8 cellular contexts compared by ENCODE assay signal in genomic region chr17:41917957-41918391, GRCh38. TPM values are rescaled to one million over a fixed set of nuclear protein-coding genes. Genes with fewer than 3 reads are reported as not detected.
DNase-seq lines count a peak whose midpoint lies in the region; ATAC-seq and TF ChIP-seq lines count a peak whose summit lies in the region.

No MANE protein-coding gene starts in this region.

- TF ChIP-seq CTCF in esophagus squamous epithelium (IDR thresholded peaks at IDR 0.05), result no peak
- peak; percentile 7 for TF ChIP-seq CTCF in neural cell (IDR thresholded peaks at IDR 0.05; ENCODE audit: poor library complexity, severe bottlenecking)
- TF ChIP-seq CTCF in testis (IDR thresholded peaks at IDR 0.05), result peak in 1 of 3 experiments; percentile 6

- TF ChIP-seq POLR2A in esophagus squamous epithelium (IDR thresholded peaks at IDR 0.05) (no peak), testis (IDR thresholded peaks at IDR 0.05) (no peak)

- H3K4me3 ChIP-seq in esophagus squamous epithelium, result peak overlapping the region; percentile 89 to 99 (median 96)
- H3K4me3 ChIP-seq in neural cell (ENCODE audit: low read length), result peak overlapping the region; percentile 100
- peak overlapping the region; percentile 82 to 90 for H3K4me3 ChIP-seq in testis

- H3F3A ChIP-seq in neural cell (ENCODE audit: insufficient read depth, low read length, poor library complexity, severe bottlenecking), result no peaks in the 10 kb centered on the region

- H3K36me3 ChIP-seq in esophagus squamous epithelium, result peaks cover 0 to 15% (median 0%) of the 10 kb centered on the region in 3 donors
- peaks cover 6% of the 10 kb centered on the region for H3K36me3 ChIP-seq in neural cell (ENCODE audit: insufficient read depth, low read length)
- H3K36me3 ChIP-seq in testis (ENCODE audit: low read depth, missing control alignments), result no peaks in the 10 kb centered on the region

- H3K27me3 ChIP-seq in esophagus squamous epithelium, result no peaks in the 10 kb centered on the region
- no peaks in the 10 kb centered on the region for H3K27me3 ChIP-seq in neural cell (ENCODE audit: insufficient read depth, low read depth, low read length)
- no peaks in the 10 kb centered on the region for H3K27me3 ChIP-seq in testis

- 0% methylated on average over 1 to 10 of the region's 30 CpGs for WGBS in esophagus squamous epithelium, 2 donors
- 1 to 2% methylated on average over 9 to 30 of the region's 30 CpGs for WGBS in testis, 2 donors

- DNase-seq in C1 segment of cervical spinal cord (lab: John Stamatoyannopoulos, UW) (peak in 9 of 14 donors; percentile 19 to 71 (median 45)), NCI-H2227 treated with DMSO at 0.1 percent for 48 hours (lab: John Stamatoyannopoulos, UW) (peak; percentile 14), activated T-cell treated with anti-CD3 and anti-CD28 coated beads for 24 hours (ENCODE audit: low read depth) (peak; percentile 13), esophagus squamous epithelium (lab: John Stamatoyannopoulos, UW) (no peak), testis (peak; percentile 57)

- H4K20me1 ChIP-seq in neural cell (ENCODE audit: insufficient read depth), result peaks cover 8% of the 10 kb centered on the region

- TF ChIP-seq EP300 in neural cell (conservative IDR thresholded peaks at IDR 0.05; ENCODE audit: poor library complexity, severe bottlenecking), result no peak

- ATAC-seq in GM21737 (IDR thresholded peaks at IDR 0.05; ENCODE audit: unreplicated experiment) (peak; percentile 14), GM19463 (IDR thresholded peaks at IDR 0.05; ENCODE audit: unreplicated experiment) (no peak)

- TF ChIP-seq RAD21 in neural cell (conservative IDR thresholded peaks at IDR 0.05), result no peak

- H3K9me3 ChIP-seq in esophagus squamous epithelium (no peaks in the 10 kb centered on the region), neural cell (ENCODE audit: low read length) (no peaks in the 10 kb centered on the region), testis (no peaks in the 10 kb centered on the region)

- peak overlapping the region; percentile 89 to 96 (median 94) for H3K27ac ChIP-seq in esophagus squamous epithelium
- peak overlapping the region; percentile 89 for H3K27ac ChIP-seq in neural cell (ENCODE audit: low read length)
- H3K27ac ChIP-seq in testis, result peak overlapping the region; percentile 71 to 87

- peaks cover 23 to 66% (median 25%) of the 10 kb centered on the region in 3 donors for H3K4me1 ChIP-seq in esophagus squamous epithelium
- peaks cover 17% of the 10 kb centered on the region for H3K4me1 ChIP-seq in testis

- H3K9ac ChIP-seq in neural cell (ENCODE audit: low read length), result peak overlapping the region; percentile 95

- intact Hi-C loops in esophagus squamous epithelium (cut with DNase I) (no loop called here), testis (cut with DNase I; ENCODE audit: low total_unique reads) (no loop called here)

- peak overlapping the region; percentile 87 for H3K4me2 ChIP-seq in neural cell (ENCODE audit: low read length)

- peak overlapping the region; percentile 51 for H2AFZ ChIP-seq in neural cell (ENCODE audit: low read depth, low read length)

- peaks cover 57% of the 10 kb centered on the region for H3K79me2 ChIP-seq in neural cell (replicated peaks; ENCODE audit: insufficient read depth, low read length)

- no peaks in the 10 kb centered on the region for H3K9me2 ChIP-seq in neural cell (ENCODE audit: insufficient read depth, low read length)

TF ChIP-seq in neural cell, 6 proteins besides CTCF, POLR2A, EP300 and RAD21:
- no peak for TF ChIP-seq REST (IDR thresholded peaks at IDR 0.05; ENCODE audit: borderline replicate concordance)
- no peak for TF ChIP-seq SMC3 (conservative IDR thresholded peaks at IDR 0.05; ENCODE audit: poor library complexity)
- TF ChIP-seq POLR2AphosphoS5 (IDR thresholded peaks at IDR 0.05), result no peak
- no peak for TF ChIP-seq TAF1 (IDR thresholded peaks at IDR 0.05; ENCODE audit: low read depth)
- no peak for TF ChIP-seq EZH2 (IDR thresholded peaks at IDR 0.05; ENCODE audit: borderline replicate concordance, insufficient read depth, low read length, poor library complexity, severe bottlenecking)
- TF ChIP-seq MXI1 (conservative IDR thresholded peaks at IDR 0.05; ENCODE audit: poor library complexity, severe bottlenecking), result no peak

RNA-seq across cellular contexts. Expression of gene ACLY, which starts 0.8 kb away (rescaled TPM):
- total RNA-seq in esophagus squamous epithelium (100 to 1,000 TPM in 1 of 4 donors, 10 to 100 TPM in 3; 51.5 to 121 (median 62.7) TPM), testis (10 to 100 TPM; 68.4 to 86.0 TPM)
- polyA plus RNA-seq in neural cell (136 and 148 TPM in 2 replicates), testis (ENCODE audit: insufficient read depth, low read depth, low replicate concordance) (83.0 TPM)
- polyA minus RNA-seq in neural cell, result 196 and 204 TPM in 2 replicates

RNA-seq across cellular contexts. Expression of gene ODAD4, which starts 12.4 kb away (rescaled TPM):
- total RNA-seq in esophagus squamous epithelium (under 1 TPM in 1 of 4 donors, not detected in 3; 0.38 TPM), testis (10 to 100 TPM; 22.3 to 26.0 TPM)
- polyA plus RNA-seq in neural cell (5.2 and 5.7 TPM in 2 replicates), testis (ENCODE audit: insufficient read depth, low read depth, low replicate concordance) (53.7 TPM)
- 2.7 TPM in 2 replicates for polyA minus RNA-seq in neural cell

RNA-seq across cellular contexts. Expression of gene CNP, which starts 48.6 kb away (rescaled TPM):
- total RNA-seq in esophagus squamous epithelium, result 10 to 100 TPM; 45.3 to 66.0 (median 53.0) TPM
- polyA plus RNA-seq in neural cell, result 27.7 and 29.6 TPM in 2 replicates
- polyA minus RNA-seq in neural cell, result 52.7 and 52.8 TPM in 2 replicates
- total RNA-seq in testis, result 10 to 100 TPM; 74.3 to 89.7 TPM
- 40.8 TPM for polyA plus RNA-seq in testis (ENCODE audit: insufficient read depth, low read depth, low replicate concordance)

RNA-seq across cellular contexts. Expression of gene KLHL11, which starts 52.8 kb away (rescaled TPM):
- total RNA-seq in esophagus squamous epithelium (10 to 100 TPM; 11.8 to 20.4 (median 13.1) TPM), testis (10 to 100 TPM; 61.3 to 70.2 TPM)
- polyA plus RNA-seq in neural cell (30.3 and 31.1 TPM in 2 replicates), testis (ENCODE audit: insufficient read depth, low read depth, low replicate concordance) (28.2 TPM)
- 94.0 and 102 TPM in 2 replicates for polyA minus RNA-seq in neural cell

Comparison
In these comparisons a context has a peak if more than half of its experiments do, and no peak if none do; other contexts are left out.
1. RNA of gene ODAD4, which starts 12.4 kb away (total RNA-seq): 22.3 to 26.0 TPM in testis; 0.38 TPM in esophagus squamous epithelium; every median in the first group is over 10 times any median in the second.
2. Peak in every context shown above with its lines, with median percentiles within 50 percentile points of each other: H3K27ac ChIP-seq and H3K4me3 ChIP-seq.